ENCODE assay signal across 22 cellular contexts in genomic region chr1:183289104-183289503, GRCh38.
A peak's percentile ranks its signal among the peaks of the same experiment; 100 is the strongest.
DNase-seq lines count a peak whose midpoint lies in the region; ATAC-seq and TF ChIP-seq lines count a peak whose summit lies in the region.
"Had no signal": no experiment of that assay in that cellular context is flagged by ENCODE, and none has a peak within 500 bp of the region (broad histone marks: within the 10 kb centered on the region; RNA-seq: fewer than 3 reads in every experiment).

No MANE protein-coding gene starts in this region.

- TF ChIP-seq CTCF in ascending aorta (IDR thresholded peaks at IDR 0.05) (no peak), thoracic aorta (IDR thresholded peaks at IDR 0.05) (no peak), progenitor cell of endocrine pancreas (IDR thresholded peaks at IDR 0.05; ENCODE audit: unreplicated experiment) (no peak)
- TF ChIP-seq CTCF in activated CD8-positive, alpha-beta T cell treated with anti-CD3 and anti-CD28 coated beads for 36 hours (IDR thresholded peaks at IDR 0.05) = no peak

- H3K36me3 ChIP-seq in ascending aorta = no peaks in the 10 kb centered on the region
- H3K36me3 ChIP-seq in thoracic aorta = no peaks in the 10 kb centered on the region
- H3K36me3 ChIP-seq: MG63 had no signal

- no peaks in the 10 kb centered on the region for H3K27me3 ChIP-seq in ascending aorta
- no peaks in the 10 kb centered on the region for H3K27me3 ChIP-seq in right cardiac atrium (ENCODE audit: control insufficient read depth, insufficient read depth)
- H3K27me3 ChIP-seq in thoracic aorta (replicated peaks; ENCODE audit: insufficient read depth) = no peaks in the 10 kb centered on the region
- H3K27me3 ChIP-seq: BE2C, MG63 had no signal

- CTCF ChIA-PET in activated CD8-positive, alpha-beta T cell treated with anti-CD3 and anti-CD28 coated beads for 36 hours (lab: Charles Lee) = interaction anchor here (1.2 to 1.4 kb wide), 2 partner anchors 11 to 29 kb away, joined by 3 read pairs; no protein-coding TSS in a partner anchor

- H3K27ac ChIP-seq in ascending aorta (peak overlapping the region; percentile 88 to 91), right cardiac atrium (ENCODE audit: low read length) (peak overlapping the region; percentile 86), thoracic aorta (peak overlapping the region; percentile 75 to 95)

- POLR2A ChIA-PET in activated CD8-positive, alpha-beta T cell treated with anti-CD3 and anti-CD28 coated beads for 36 hours (lab: Charles Lee) = no interaction called here

- no peaks in the 10 kb centered on the region for H3K9me3 Mint-ChIP-seq in activated CD8-positive, alpha-beta T cell treated with anti-CD3 and anti-CD28 coated beads for 36 hours
- H3K9me3 Mint-ChIP-seq in progenitor cell of endocrine pancreas (ENCODE audit: low read depth) = no peaks in the 10 kb centered on the region
- H3K9me3 Mint-ChIP-seq: IgD-negative memory B cell had no signal

- peaks cover 0 to 35% of the 10 kb centered on the region in 2 donors for H3K4me1 ChIP-seq in ascending aorta
- peaks cover 8% of the 10 kb centered on the region for H3K4me1 ChIP-seq in right cardiac atrium (ENCODE audit: control insufficient read depth, insufficient read depth, low read length)
- H3K4me1 ChIP-seq in thoracic aorta (ENCODE audit: control insufficient read depth in 1 of 2, low read depth in 2 of 2) = peaks cover 27 to 54% of the 10 kb centered on the region in 2 donors

- ATAC-seq in Right ventricle myocardium superior (ENCODE audit: poor library complexity) = peak; percentile 71
- peak in 1 of 2 donors; percentile 48 for ATAC-seq in right cardiac atrium
- ATAC-seq in thoracic aorta (ENCODE audit: insufficient number of reproducible peaks, low FRiP score, low read depth) = no peak
- ATAC-seq in activated CD8-positive, alpha-beta T cell treated with anti-CD3 and anti-CD28 coated beads for 36 hours = no peak
- ATAC-seq: GM12878 had no signal

- H3K27me3 Mint-ChIP-seq in activated CD8-positive, alpha-beta T cell treated with anti-CD3 and anti-CD28 coated beads for 36 hours = peaks cover 6% of the 10 kb centered on the region
- peaks cover 6% of the 10 kb centered on the region for H3K27me3 Mint-ChIP-seq in progenitor cell of endocrine pancreas

- no peaks in the 10 kb centered on the region for H3K36me3 Mint-ChIP-seq in activated CD8-positive, alpha-beta T cell treated with anti-CD3 and anti-CD28 coated beads for 36 hours (ENCODE audit: low read depth)
- no peaks in the 10 kb centered on the region for H3K36me3 Mint-ChIP-seq in progenitor cell of endocrine pancreas (ENCODE audit: insufficient read depth)
- H3K36me3 Mint-ChIP-seq: CD4-positive, CD25-positive, alpha-beta regulatory T cell had no signal

- intact Hi-C loops in ascending aorta (cut with DNase I) (no loop called here), Right ventricle myocardium superior (cut with DNase I) (no loop called here), right cardiac atrium (cut with DNase I) (loop anchor here in 2 of 4 donors (10.0 kb wide), 1 partner anchor 126 kb away; the partner anchor contains the start of gene NMNAT2 (in 2 of the 2))
- intact Hi-C loops in activated CD8-positive, alpha-beta T cell treated with anti-CD3 and anti-CD28 coated beads for 36 hours (cut with micrococcal nuclease) = loop anchor here (10.0 kb wide), 1 partner anchor 396 kb away; no protein-coding TSS in a partner anchor

- no peak overlapping the region for H3K4me3 Mint-ChIP-seq in activated CD8-positive, alpha-beta T cell treated with anti-CD3 and anti-CD28 coated beads for 36 hours
- H3K4me3 Mint-ChIP-seq in progenitor cell of endocrine pancreas (ENCODE audit: low read depth) = no peak overlapping the region
- H3K4me3 Mint-ChIP-seq: CD4-positive, CD25-positive, alpha-beta regulatory T cell; IgD-negative memory B cell had no signal

- no peaks in the 10 kb centered on the region for H3K9me3 ChIP-seq in ascending aorta
- no peaks in the 10 kb centered on the region for H3K9me3 ChIP-seq in right cardiac atrium (ENCODE audit: control insufficient read depth, low read length)
- no peaks in the 10 kb centered on the region for H3K9me3 ChIP-seq in thoracic aorta
- H3K9me3 ChIP-seq: BE2C had no signal

- no peaks in the 10 kb centered on the region for H3K4me1 Mint-ChIP-seq in activated CD8-positive, alpha-beta T cell treated with anti-CD3 and anti-CD28 coated beads for 36 hours (ENCODE audit: low read depth)
- peaks cover 6% of the 10 kb centered on the region for H3K4me1 Mint-ChIP-seq in progenitor cell of endocrine pancreas (ENCODE audit: low read depth)
- H3K4me1 Mint-ChIP-seq: CD4-positive, CD25-positive, alpha-beta regulatory T cell; IgD-negative memory B cell had no signal

- WGBS in right cardiac atrium = 65% methylated on average over 8 of the region's 8 CpGs

- H3K4me3 ChIP-seq in ascending aorta (no peak overlapping the region), right cardiac atrium (ENCODE audit: low read length) (no peak overlapping the region), thoracic aorta (no peak overlapping the region)
- H3K4me3 ChIP-seq: GM12878, MG63 had no signal

- no peak for DNase-seq in ascending aorta (ENCODE audit: low spot score in 2 of 2)
- peak; percentile 67 for DNase-seq in Right ventricle myocardium superior
- DNase-seq in right cardiac atrium = peak; percentile 35 to 76 (median 72)
- DNase-seq in thoracic aorta (ENCODE audit: low spot score) = no peak
- no peak for DNase-seq in activated CD8-positive, alpha-beta T cell treated with anti-CD3 and anti-CD28 coated beads for 36 hours
- no peak for DNase-seq in NCI-H2081 (lab: John Stamatoyannopoulos, UW)
- DNase-seq in progenitor cell of endocrine pancreas (ENCODE audit: low spot score, unreplicated experiment) = no peak
- no peak for DNase-seq in DMS153 treated with DMSO at 0.1 percent for 48 hours (lab: John Stamatoyannopoulos, UW; ENCODE audit: unreplicated experiment)
- DNase-seq: BE2C; CD4-positive, CD25-positive, alpha-beta regulatory T cell; COR-L47; HCEC 1CT; Kasumi-1; MG63; NCI-H1048; NCI-H1436; NCI-H1930; NCI-H526 treated with DMSO at 0.1 percent for 48 hours; NK-92 treated with Interleukin-12 subunit alpha and Interleukin-12 subunit beta, amount 100 ng/mL, for 24 hours; SHP77 treated with DMSO at 0.1 percent for 48 hours had no signal

- H3K27ac Mint-ChIP-seq in activated CD8-positive, alpha-beta T cell treated with anti-CD3 and anti-CD28 coated beads for 36 hours = no peak overlapping the region
- no peak overlapping the region for H3K27ac Mint-ChIP-seq in progenitor cell of endocrine pancreas
- H3K27ac Mint-ChIP-seq: CD4-positive, CD25-positive, alpha-beta regulatory T cell; IgD-negative memory B cell had no signal

Comparison
In these comparisons a context has a peak if more than half of its experiments do, and no peak if none do; other contexts are left out.
1. DNase-seq: peak in Right ventricle myocardium superior (single experiment) and right cardiac atrium (3 of 3); none in ascending aorta (0 of 2), thoracic aorta (single experiment), activated CD8-positive, alpha-beta T cell treated with anti-CD3 and anti-CD28 coated beads for 36 hours (single experiment), NCI-H2081 (0 of 2), progenitor cell of endocrine pancreas (single experiment) and DMS153 treated with DMSO at 0.1 percent for 48 hours (single experiment).
2. Peak in every context shown above with its lines, with median percentiles within 50 percentile points of each other: H3K27ac ChIP-seq.